8 cellular contexts compared by ENCODE assay signal in the genomic region with DNA sequence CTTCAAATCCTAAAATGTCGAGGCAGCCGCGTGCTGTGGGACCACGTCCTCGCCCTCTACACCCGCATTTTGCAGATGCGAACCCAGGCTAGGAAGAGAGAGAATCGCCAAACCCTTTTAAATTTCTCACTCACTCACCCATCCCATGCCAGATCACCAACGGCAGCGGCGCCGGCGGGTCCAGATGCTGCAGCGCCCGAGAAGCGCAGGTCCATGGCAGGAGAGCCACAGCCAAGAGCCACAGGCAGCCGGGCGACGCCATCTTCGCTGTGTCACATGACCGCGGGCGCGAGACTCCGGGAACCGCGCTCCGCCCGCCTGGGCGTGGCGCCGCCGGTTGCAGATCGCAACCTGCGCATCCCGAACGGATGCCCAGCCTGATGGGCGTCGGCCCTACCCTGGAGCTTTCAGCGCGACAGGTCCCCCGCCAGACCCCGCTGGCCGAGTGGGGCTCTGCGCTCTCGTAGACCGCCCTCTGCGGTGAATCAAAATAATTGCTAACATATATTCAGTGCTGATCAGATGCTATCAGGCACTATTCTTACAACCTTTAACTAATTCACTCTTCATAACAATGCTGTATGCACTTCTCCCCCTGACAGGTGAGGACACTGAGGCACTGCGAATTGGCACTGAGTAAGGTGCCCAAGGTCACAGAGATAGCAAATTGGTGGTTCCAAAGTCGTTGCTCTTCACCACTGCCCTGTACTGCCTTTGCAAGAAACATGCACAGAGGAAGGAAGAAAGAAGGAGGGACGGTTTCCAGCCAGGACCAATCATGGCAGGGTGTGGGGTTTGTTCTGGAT. TPM values are rescaled to one million over a fixed set of nuclear protein-coding genes. Genes with fewer than 3 reads are reported as not detected.
DNase-seq lines count a peak whose midpoint lies in the region; ATAC-seq and TF ChIP-seq lines count a peak whose summit lies in the region.

A gene (minus strand): TSS at position 276 of the 806 bp plus-strand sequence. CDS start 14 bp downstream, at position 262.

- H3K27me3 Mint-ChIP-seq in mesothelial cell of epicardium (ENCODE audit: low read depth), result no peaks in the 10 kb centered on the region

- no peak for TF ChIP-seq CTCF in mesothelial cell of epicardium (IDR thresholded peaks at IDR 0.05; ENCODE audit: unreplicated experiment)

- H3K4me3 Mint-ChIP-seq in mesothelial cell of epicardium, result peak within 1 kb of the TSS; percentile 87

- H3K36me3 Mint-ChIP-seq in mesothelial cell of epicardium, result peaks cover 6% of the 10 kb centered on the region

- in situ Hi-C loops in endometrial microvascular endothelial cells (cut with HindIII; ENCODE audit: inconsistent ontology term, low pct_unique_long_range_greater_than_20kb, low sequenced_read_pairs), result no loop called here

- ATAC-seq in HG03571 (IDR thresholded peaks at IDR 0.05; ENCODE audit: unreplicated experiment), result peak; percentile 85

- peaks cover 4% of the 10 kb centered on the region for H3K9me3 Mint-ChIP-seq in mesothelial cell of epicardium

- H3K27ac Mint-ChIP-seq in mesothelial cell of epicardium, result peak within 1 kb of the TSS; percentile 83

- peaks cover 12% of the 10 kb centered on the region for H3K4me1 Mint-ChIP-seq in mesothelial cell of epicardium

- DNase-seq in AML-193 (lab: John Stamatoyannopoulos, UW) (peak; percentile 47 to 54), NOMO-1 treated with dmso at 0.1 percent for 144 hours (lab: John Stamatoyannopoulos, UW; ENCODE audit: unreplicated experiment) (peak; percentile 59), mesothelial cell of epicardium (ENCODE audit: low spot score in 2 of 2, unreplicated experiment in 2 of 2) (peak; percentile 66 to 77)
- DNase-seq in activated CD8-positive, alpha-beta memory T cell treated with anti-CD3 and anti-CD28 coated beads, Interleukin-2, amount 50 U/mL, for 24 hours (ENCODE audit: extremely low read depth), result peak; percentile 29
- DNase-seq in stimulated activated CD8-positive, alpha-beta memory T cell treated with anti-CD3 and anti-CD28 coated beads, Interleukin-15, amount 100 ng/mL, for 4 hours (ENCODE audit: low read depth in 2 of 2), result peak; percentile 34 to 58

- TF ChIP-seq POLR2A in GM19193 (IDR thresholded peaks at IDR 0.05; ENCODE audit: extremely low read depth, insufficient read depth, insufficient read length), result peak; percentile 85

RNA-seq across cellular contexts. Expression of the gene that starts here (rescaled TPM):
- total RNA-seq in endometrial microvascular endothelial cells (ENCODE audit: inconsistent ontology term) (108 TPM), mesothelial cell of epicardium (81.8 to 90.9 TPM (median 85.3 TPM) in 3 replicates)

Comparison
In these comparisons a context has a peak if more than half of its experiments do, and no peak if none do; other contexts are left out.
1. Peak in every context shown above with its lines: DNase-seq and ATAC-seq.